ENCODE assay signal across 8 cellular contexts in the genomic region with DNA sequence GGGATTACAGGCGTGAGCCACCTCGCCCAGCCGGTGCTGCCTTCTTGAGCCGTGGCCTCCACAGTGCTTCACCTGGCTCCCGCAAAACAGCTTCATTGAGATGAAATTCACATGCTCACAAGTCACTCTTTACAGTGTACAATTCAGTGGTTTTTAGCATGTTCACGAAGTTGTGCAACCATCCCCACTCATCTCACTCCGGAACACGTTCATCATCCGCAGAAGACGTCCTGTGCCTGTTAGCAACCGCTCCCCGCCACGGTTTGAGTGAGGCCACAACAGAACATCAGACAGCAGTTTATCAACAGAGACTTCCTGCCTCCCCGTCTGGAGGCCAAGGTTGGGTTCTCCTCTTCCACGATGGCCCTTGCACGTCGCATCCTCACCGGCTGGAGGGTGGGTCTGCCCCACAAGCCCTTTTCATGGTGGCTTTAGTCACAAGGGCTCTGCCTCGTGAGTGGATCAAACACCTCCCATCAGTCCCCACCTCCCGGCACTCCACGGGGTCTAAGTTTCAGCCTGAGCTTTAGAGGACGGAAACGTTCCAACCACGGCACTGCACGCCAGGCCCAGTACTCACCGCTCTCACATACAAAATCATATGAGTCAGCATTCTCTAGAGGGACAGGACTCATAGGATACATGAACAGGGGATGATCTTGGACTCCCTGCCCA. TPM values are rescaled to one million over a fixed set of nuclear protein-coding genes. Genes with fewer than 3 reads are reported as not detected.
DNase-seq lines count a peak whose midpoint lies in the region; ATAC-seq and TF ChIP-seq lines count a peak whose summit lies in the region.

No MANE protein-coding gene starts in this region.

- ATAC-seq in HG02981 (IDR thresholded peaks at IDR 0.05; ENCODE audit: unreplicated experiment) (peak; percentile 34), GM19324 (IDR thresholded peaks at IDR 0.05; ENCODE audit: low FRiP score, unreplicated experiment) (no peak)

- WGBS in thymus: 10% methylated on average over 26 of the region's 26 CpGs

- H2AFZ ChIP-seq in osteoblast (ENCODE audit: low read length): no peak overlapping the region

- peak overlapping the region; percentile 64 to 98 (median 89) for H3K4me3 Mint-ChIP-seq in CD8-positive, alpha-beta memory T cell

- peak overlapping the region in 1 of 2 donors; percentile 25 for H3K9ac ChIP-seq in duodenal mucosa (ENCODE audit: low read depth in 1 of 2, low read length in 2 of 2)

- H3K4me1 Mint-ChIP-seq in CD8-positive, alpha-beta memory T cell: peaks cover 52 to 77% (median 66%) of the 10 kb centered on the region in 3 donors

- no peaks in the 10 kb centered on the region for H3K27me3 Mint-ChIP-seq in CD8-positive, alpha-beta memory T cell

- no peak overlapping the region for H3K4me2 ChIP-seq in osteoblast (ENCODE audit: insufficient read depth, low read length)

- DNase-seq in CD8-positive, alpha-beta memory T cell: peak; percentile 80 to 96 (median 93)
- DNase-seq in activated CD4-positive, alpha-beta T cell treated with anti-CD3 and anti-CD28 coated beads for 24 hours (ENCODE audit: low read depth in 2 of 2): peak; percentile 54 to 58
- DNase-seq in osteoblast (ENCODE audit: insufficient read length, low spot score, missing footprints) (peak; percentile 91), GM10248 (ENCODE audit: extremely low spot score) (no peak)

- H3K9me3 Mint-ChIP-seq in CD8-positive, alpha-beta memory T cell: no peaks in the 10 kb centered on the region

- peak overlapping the region; percentile 59 for H3K4me3 ChIP-seq in CD8-positive, alpha-beta memory T cell (ENCODE audit: low read length)
- peak overlapping the region; percentile 13 to 21 for H3K4me3 ChIP-seq in duodenal mucosa (ENCODE audit: low read depth in 1 of 2, low read length in 2 of 2)
- no peak overlapping the region for H3K4me3 ChIP-seq in osteoblast (ENCODE audit: insufficient read depth, low read length)
- peak overlapping the region; percentile 58 for H3K4me3 ChIP-seq in thymus (ENCODE audit: low read length)

- no peak for TF ChIP-seq CTCF in osteoblast (IDR thresholded peaks at IDR 0.05; ENCODE audit: extremely low read depth, low read depth, low read length)
- no peak for TF ChIP-seq CTCF in GM10248 (IDR thresholded peaks at IDR 0.05; ENCODE audit: control extremely low read depth, extremely low read depth, low read depth, missing control alignments)

- H3K36me3 Mint-ChIP-seq in CD8-positive, alpha-beta memory T cell: peaks cover 3 to 15% (median 5%) of the 10 kb centered on the region in 3 donors

- H3K27ac Mint-ChIP-seq in CD8-positive, alpha-beta memory T cell: peak overlapping the region; percentile 92 to 100 (median 97)

- POLR2A ChIA-PET in CD8-positive, alpha-beta memory T cell (lab: Charles Lee): interaction anchor here (0.6 to 3.2 kb wide), 7 partner anchors 15 to 145 kb away, joined by 3 to 16 read pairs (median 5); a partner anchor contains a TSS
- POLR2A ChIA-PET in GM10248 (lab: Yijun Ruan, JAX): no interaction called here

- H4K20me1 ChIP-seq in osteoblast (ENCODE audit: insufficient read depth, low read length): no peaks in the 10 kb centered on the region

- H3K79me2 ChIP-seq in osteoblast (ENCODE audit: insufficient read depth, low read length): no peaks in the 10 kb centered on the region

- peak overlapping the region; percentile 81 for H3K27ac ChIP-seq in CD8-positive, alpha-beta memory T cell (ENCODE audit: low read depth, low read length)
- peak overlapping the region; percentile 75 for H3K27ac ChIP-seq in duodenal mucosa (ENCODE audit: low read depth, low read length)
- no peak overlapping the region for H3K27ac ChIP-seq in osteoblast (ENCODE audit: low read depth, low read length)
- H3K27ac ChIP-seq in thymus (ENCODE audit: low read depth): peak overlapping the region; percentile 98

- peaks cover 58% of the 10 kb centered on the region for H3K4me1 ChIP-seq in CD8-positive, alpha-beta memory T cell (ENCODE audit: insufficient read depth, low read length)
- peaks cover 34 to 51% of the 10 kb centered on the region in 2 donors for H3K4me1 ChIP-seq in duodenal mucosa (ENCODE audit: control insufficient read depth in 1 of 2, insufficient read depth in 2 of 2, low read length in 2 of 2)
- peaks cover 12% of the 10 kb centered on the region for H3K4me1 ChIP-seq in osteoblast (ENCODE audit: insufficient read depth, low read length)
- H3K4me1 ChIP-seq in thymus (ENCODE audit: control insufficient read depth, insufficient read depth, low read length): peaks cover 25% of the 10 kb centered on the region

- H3K36me3 ChIP-seq in CD8-positive, alpha-beta memory T cell (ENCODE audit: insufficient read depth, low read length): peaks cover 1% of the 10 kb centered on the region
- H3K36me3 ChIP-seq in duodenal mucosa (ENCODE audit: control insufficient read depth in 1 of 2, insufficient read depth in 2 of 2, low read length in 2 of 2) (peaks cover 0 to 1% of the 10 kb centered on the region in 2 donors), osteoblast (ENCODE audit: insufficient read depth, low read length) (no peaks in the 10 kb centered on the region), thymus (ENCODE audit: control insufficient read depth, insufficient read depth) (no peaks in the 10 kb centered on the region)

- H3K27me3 ChIP-seq in CD8-positive, alpha-beta memory T cell (ENCODE audit: insufficient read depth, low read length, poor library complexity, severe bottlenecking): no peaks in the 10 kb centered on the region
- H3K27me3 ChIP-seq in duodenal mucosa (ENCODE audit: control insufficient read depth in 1 of 2, insufficient read depth in 2 of 2, low read length in 2 of 2): no peaks in the 10 kb centered on the region
- H3K27me3 ChIP-seq in osteoblast (ENCODE audit: insufficient read depth, low read length): no peaks in the 10 kb centered on the region
- H3K27me3 ChIP-seq in thymus (ENCODE audit: control insufficient read depth, insufficient read depth): no peaks in the 10 kb centered on the region

- CTCF ChIA-PET in CD8-positive, alpha-beta memory T cell (lab: Charles Lee): interaction anchor here (0.9 to 5.5 kb wide), 7 partner anchors 27 to 66 kb away, joined by 3 to 38 read pairs (median 4); a partner anchor contains a TSS
- CTCF ChIA-PET in GM10248 (lab: Yijun Ruan, JAX): interaction anchor here (1.4 to 2.3 kb wide), 2 partner anchors 15 to 34 kb away, joined by 6 to 9 read pairs; no protein-coding TSS in a partner anchor

- no peaks in the 10 kb centered on the region for H3K9me3 ChIP-seq in CD8-positive, alpha-beta memory T cell (ENCODE audit: low read length)
- no peaks in the 10 kb centered on the region for H3K9me3 ChIP-seq in duodenal mucosa (ENCODE audit: control insufficient read depth in 1 of 2, low read length in 2 of 2)
- H3K9me3 ChIP-seq in osteoblast (ENCODE audit: low read depth, low read length): no peaks in the 10 kb centered on the region
- H3K9me3 ChIP-seq in thymus (ENCODE audit: control insufficient read depth): no peaks in the 10 kb centered on the region

RNA-seq across cellular contexts. Expression of a gene that starts 29.6 kb away (rescaled TPM):
- 1 to 10 TPM; 2.7 to 3.1 TPM for total RNA-seq in CD8-positive, alpha-beta memory T cell
- polyA plus RNA-seq in CD8-positive, alpha-beta memory T cell: 43.9 TPM
- 29.8 and 38.7 TPM in 2 replicates for total RNA-seq in osteoblast
- polyA plus RNA-seq in thymus: 48.2 TPM

RNA-seq across cellular contexts. Expression of a gene that starts 46.9 kb away (rescaled TPM):
- 100 to 1,000 TPM; 139 to 149 TPM for total RNA-seq in CD8-positive, alpha-beta memory T cell
- polyA plus RNA-seq in CD8-positive, alpha-beta memory T cell: 88.1 TPM
- total RNA-seq in osteoblast: 246 and 262 TPM in 2 replicates
- polyA plus RNA-seq in thymus: 188 TPM
